ENCODE assay signal across 32 cellular contexts in the genomic region with DNA sequence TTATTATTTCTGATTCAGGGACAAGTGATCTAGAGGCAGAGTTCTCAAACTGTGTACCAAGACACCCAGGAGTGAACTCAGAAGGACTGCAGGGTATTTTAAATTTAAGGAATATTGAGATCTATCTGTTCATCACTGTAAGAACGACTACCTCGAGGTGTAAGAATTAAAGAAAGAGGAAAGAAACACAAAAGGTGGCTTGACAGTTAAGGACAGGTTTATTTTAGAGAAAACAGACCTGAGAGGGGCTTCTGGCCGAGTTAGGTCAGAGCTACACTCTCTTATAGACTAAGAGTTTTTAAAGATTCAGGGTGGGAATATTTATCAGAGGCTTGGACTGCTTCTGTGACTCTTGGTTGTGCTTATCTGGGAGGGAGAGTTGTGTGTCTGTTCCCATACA. TPM values are rescaled to one million over a fixed set of nuclear protein-coding genes. Genes with fewer than 3 reads are reported as not detected.
"Had no signal": no experiment of that assay in that cellular context is flagged by ENCODE, and none has a peak within 500 bp of the region (broad histone marks: within the 10 kb centered on the region; RNA-seq: fewer than 3 reads in every experiment).

No MANE protein-coding gene starts in this region.

- ATAC-seq: esophagus mucosa; gastrocnemius medialis; heart right ventricle; left cardiac atrium; left lung; left ventricle myocardium superior; lower lobe of right lung; mucosa of descending colon; naive thymus-derived CD8-positive, alpha-beta T cell had no signal

- H3K4me3 Mint-ChIP-seq: endodermal cell; mesothelial cell of epicardium; naive B cell; naive thymus-derived CD8-positive, alpha-beta T cell had no signal

- H3K27me3 ChIP-seq: esophagus squamous epithelium, gastrocnemius medialis had no signal

- H3K36me3 ChIP-seq: esophagus squamous epithelium, gastrocnemius medialis, heart right ventricle, left lung, lower lobe of right lung had no signal

- H3K27ac Mint-ChIP-seq: endodermal cell; mesothelial cell of epicardium; naive thymus-derived CD8-positive, alpha-beta T cell had no signal

- H3K36me3 Mint-ChIP-seq: mesothelial cell of epicardium had no signal

- DNase-seq: dermis blood vessel endothelial cell; effector CD4-positive, alpha-beta T cell; effector memory CD4-positive, alpha-beta T cell; endodermal cell; erythroblast; esophagus squamous epithelium; foreskin fibroblast; foreskin melanocyte; gastrocnemius medialis; glutamatergic neuron; heart right ventricle; hippocampal formation; left cardiac atrium; left lung; left ventricle myocardium superior; lower lobe of right lung; mesenchymal stem cell; mucosa of descending colon; naive B cell; naive thymus-derived CD8-positive, alpha-beta T cell had no signal

- H3K4me3 ChIP-seq: coronary artery, esophagus squamous epithelium, gastrocnemius medialis, heart right ventricle, left lung, lower lobe of right lung, mucosa of descending colon had no signal

- H3K4me1 ChIP-seq: esophagus squamous epithelium, gastrocnemius medialis, heart right ventricle, left lung, lower lobe of right lung had no signal

- H3K27ac ChIP-seq: coronary artery, epithelial cell of prostate, esophagus squamous epithelium, gastrocnemius medialis, heart right ventricle, left lung, lower lobe of right lung had no signal

- H3K4me1 Mint-ChIP-seq: endodermal cell; mesothelial cell of epicardium; naive B cell; naive thymus-derived CD8-positive, alpha-beta T cell had no signal

RNA-seq across cellular contexts. Expression of gene NLRP5, which starts 12.6 kb away (rescaled TPM):
- total RNA-seq: dermis blood vessel endothelial cell; dorsolateral prefrontal cortex; endodermal cell; esophagus mucosa; esophagus squamous epithelium; gastrocnemius medialis; glomerular endothelial cell; heart right ventricle; kidney epithelial cell; left cardiac atrium; left lung; left ventricle myocardium superior; lower leg skin; lower lobe of right lung; lung microvascular endothelial cell; mesenteric fat pad; mesothelial cell of epicardium; mucosa of descending colon; myocyte; naive thymus-derived CD8-positive, alpha-beta T cell had no signal
- polyA plus RNA-seq: heart right ventricle; keratinocyte; naive thymus-derived CD8-positive, alpha-beta T cell had no signal

RNA-seq across cellular contexts. Expression of gene NLRP8, which starts 26.4 kb away (rescaled TPM):
- total RNA-seq: dermis blood vessel endothelial cell; dorsolateral prefrontal cortex; endodermal cell; esophagus mucosa; esophagus squamous epithelium; gastrocnemius medialis; glomerular endothelial cell; heart right ventricle; kidney epithelial cell; left cardiac atrium; left lung; left ventricle myocardium superior; lower leg skin; lower lobe of right lung; lung microvascular endothelial cell; mesenteric fat pad; mesothelial cell of epicardium; mucosa of descending colon; myocyte; naive thymus-derived CD8-positive, alpha-beta T cell had no signal
- polyA plus RNA-seq: heart right ventricle; keratinocyte; naive thymus-derived CD8-positive, alpha-beta T cell had no signal

RNA-seq across cellular contexts. Expression of gene NLRP13, which starts 41.8 kb away (rescaled TPM):
- total RNA-seq: dermis blood vessel endothelial cell; dorsolateral prefrontal cortex; endodermal cell; esophagus mucosa; esophagus squamous epithelium; gastrocnemius medialis; glomerular endothelial cell; heart right ventricle; kidney epithelial cell; left cardiac atrium; left lung; left ventricle myocardium superior; lower lobe of right lung; lung microvascular endothelial cell; mesenteric fat pad; mesothelial cell of epicardium; mucosa of descending colon; myocyte; naive thymus-derived CD8-positive, alpha-beta T cell had no signal
- polyA plus RNA-seq: heart right ventricle; keratinocyte; naive thymus-derived CD8-positive, alpha-beta T cell had no signal
